9 cellular contexts compared by ENCODE assay signal in the genomic region with DNA sequence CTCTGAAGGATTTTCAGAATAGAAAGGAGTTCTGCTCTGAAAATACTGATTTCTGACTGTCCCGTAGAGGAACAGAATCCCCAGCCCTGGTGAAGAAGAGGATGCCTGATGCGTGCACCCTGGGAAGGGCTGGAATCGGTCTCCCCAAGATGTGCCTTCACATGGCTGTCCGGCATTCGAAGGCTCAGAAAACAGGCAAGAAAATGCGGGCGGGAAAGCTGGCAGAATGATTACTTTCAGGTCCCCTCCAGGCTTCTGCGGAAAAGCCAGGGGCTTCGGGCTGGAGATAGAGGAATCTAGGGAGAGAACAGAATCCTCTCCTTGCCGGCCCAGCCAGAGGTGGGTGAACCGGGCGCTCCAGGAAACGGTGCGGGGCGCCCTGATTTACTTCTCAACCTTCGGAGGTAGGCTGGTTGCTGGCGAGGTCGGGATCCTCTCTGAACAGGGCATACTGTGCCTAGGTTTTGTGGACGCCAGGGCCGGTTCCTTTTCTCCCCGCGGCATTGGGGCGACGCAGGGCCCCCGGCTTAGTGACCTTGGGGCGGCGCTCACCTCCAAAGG. TPM values are rescaled to one million over a fixed set of nuclear protein-coding genes. Genes with fewer than 3 reads are reported as not detected.
DNase-seq lines count a peak whose midpoint lies in the region; ATAC-seq and TF ChIP-seq lines count a peak whose summit lies in the region.
"Had no signal": no experiment of that assay in that cellular context is flagged by ENCODE, and none has a peak within 500 bp of the region (broad histone marks: within the 10 kb centered on the region; RNA-seq: fewer than 3 reads in every experiment).

No MANE protein-coding gene starts in this region.

- H3K4me1 ChIP-seq in HUES48 (ENCODE audit: control insufficient read depth, insufficient read depth, low read length) (peaks cover 29% of the 10 kb centered on the region), smooth muscle cell (ENCODE audit: low read depth) (peaks cover 31% of the 10 kb centered on the region), mucosa of descending colon (ENCODE audit: low read depth) (peaks cover 34% of the 10 kb centered on the region)

- no peaks in the 10 kb centered on the region for H3K9me3 ChIP-seq in HUES48 (ENCODE audit: control insufficient read depth, insufficient read depth, low read length)
- no peaks in the 10 kb centered on the region for H3K9me3 ChIP-seq in smooth muscle cell (replicated peaks; ENCODE audit: low read depth)
- H3K9me3 ChIP-seq in mucosa of descending colon = no peaks in the 10 kb centered on the region

- H3K27ac ChIP-seq in HUES48 (ENCODE audit: low read depth, low read length) = no peak overlapping the region
- no peak overlapping the region for H3K27ac ChIP-seq in smooth muscle cell (ENCODE audit: low read depth)

- no peaks in the 10 kb centered on the region for H3K9me3 Mint-ChIP-seq in activated naive CD8-positive, alpha-beta T cell treated with anti-CD3 and anti-CD28 coated beads, Interleukin-2, amount 50 U/mL, for 24 hours
- no peaks in the 10 kb centered on the region for H3K9me3 Mint-ChIP-seq in mesothelial cell of epicardium
- H3K9me3 Mint-ChIP-seq: activated CD4-positive, alpha-beta T cell treated with anti-CD3 and anti-CD28 coated beads, Interleukin-2, amount 10 ng/mL, durations not matched to agents 7 days and 5 days had no signal

- H4K20me1 ChIP-seq in smooth muscle cell (ENCODE audit: low read depth) = no peaks in the 10 kb centered on the region

- TF ChIP-seq CTCF in smooth muscle cell (IDR thresholded peaks at IDR 0.05; ENCODE audit: borderline replicate concordance, insufficient read depth, poor library complexity, severe bottlenecking) = no peak
- TF ChIP-seq CTCF in mesothelial cell of epicardium (IDR thresholded peaks at IDR 0.05; ENCODE audit: unreplicated experiment) = no peak
- no peak for TF ChIP-seq CTCF in mucosa of descending colon (IDR thresholded peaks at IDR 0.05)

- no peak for DNase-seq in activated naive CD8-positive, alpha-beta T cell treated with anti-CD3 and anti-CD28 coated beads, Interleukin-2, amount 50 U/mL, for 24 hours
- DNase-seq in iPS-NIHi7 (ENCODE audit: extremely low spot score) (peak; percentile 16), smooth muscle cell (lab: John Stamatoyannopoulos, UW; ENCODE audit: unreplicated experiment) (no peak), mesothelial cell of epicardium (ENCODE audit: low spot score in 2 of 2, unreplicated experiment in 2 of 2) (no peak), mucosa of descending colon (no peak), OCI-M1 (lab: John Stamatoyannopoulos, UW) (no peak)

- H3K27me3 Mint-ChIP-seq in activated naive CD8-positive, alpha-beta T cell treated with anti-CD3 and anti-CD28 coated beads, Interleukin-2, amount 50 U/mL, for 24 hours = peaks cover 61% of the 10 kb centered on the region
- peaks cover 94% of the 10 kb centered on the region for H3K27me3 Mint-ChIP-seq in mesothelial cell of epicardium (ENCODE audit: low read depth)

- H3K27me3 ChIP-seq in HUES48 (ENCODE audit: control insufficient read depth, insufficient read depth, low read length) = peaks cover 92% of the 10 kb centered on the region
- H3K27me3 ChIP-seq in smooth muscle cell (ENCODE audit: low read depth) = peaks cover 99% of the 10 kb centered on the region

- H3K4me3 ChIP-seq in HUES48 (ENCODE audit: low read depth, low read length) (peak overlapping the region; percentile 58), smooth muscle cell (peak overlapping the region; percentile 41), mucosa of descending colon (no peak overlapping the region)

- 4% methylated on average over 27 of the region's 27 CpGs for WGBS in smooth muscle cell (ENCODE audit: low lambda C conversion rate)

- H3K4me1 Mint-ChIP-seq in activated naive CD8-positive, alpha-beta T cell treated with anti-CD3 and anti-CD28 coated beads, Interleukin-2, amount 50 U/mL, for 24 hours = peaks cover 21% of the 10 kb centered on the region
- peaks cover 15% of the 10 kb centered on the region for H3K4me1 Mint-ChIP-seq in mesothelial cell of epicardium

- peaks cover 4% of the 10 kb centered on the region for H3K36me3 Mint-ChIP-seq in activated naive CD8-positive, alpha-beta T cell treated with anti-CD3 and anti-CD28 coated beads, Interleukin-2, amount 50 U/mL, for 24 hours (ENCODE audit: low read depth)
- H3K36me3 Mint-ChIP-seq in mesothelial cell of epicardium = no peaks in the 10 kb centered on the region

- H3F3A ChIP-seq in smooth muscle cell (ENCODE audit: low read depth) = no peaks in the 10 kb centered on the region

- H3K4me2 ChIP-seq in smooth muscle cell = peak overlapping the region; percentile 92

- H3K36me3 ChIP-seq in HUES48 (ENCODE audit: control insufficient read depth, insufficient read depth, low read length) (no peaks in the 10 kb centered on the region), smooth muscle cell (ENCODE audit: low read depth) (no peaks in the 10 kb centered on the region), mucosa of descending colon (ENCODE audit: low read depth) (no peaks in the 10 kb centered on the region)

- no peak for ATAC-seq in activated naive CD8-positive, alpha-beta T cell treated with anti-CD3 and anti-CD28 coated beads, Interleukin-2, amount 50 U/mL, for 24 hours
- ATAC-seq in HG02571 (IDR thresholded peaks at IDR 0.05; ENCODE audit: unreplicated experiment) (no peak), mucosa of descending colon (no peak)

- H3K4me3 Mint-ChIP-seq in activated naive CD8-positive, alpha-beta T cell treated with anti-CD3 and anti-CD28 coated beads, Interleukin-2, amount 50 U/mL, for 24 hours = peak overlapping the region; percentile 32
- H3K4me3 Mint-ChIP-seq in mesothelial cell of epicardium = no peak overlapping the region

- H3K27ac Mint-ChIP-seq in activated naive CD8-positive, alpha-beta T cell treated with anti-CD3 and anti-CD28 coated beads, Interleukin-2, amount 50 U/mL, for 24 hours = no peak overlapping the region
- H3K27ac Mint-ChIP-seq in mesothelial cell of epicardium = no peak overlapping the region
- H3K27ac Mint-ChIP-seq: activated CD4-positive, alpha-beta T cell treated with anti-CD3 and anti-CD28 coated beads, Interleukin-2, amount 10 ng/mL, durations not matched to agents 7 days and 5 days had no signal

- H3K9ac ChIP-seq in HUES48 (ENCODE audit: low read depth, low read length) = peak overlapping the region; percentile 53
- H3K9ac ChIP-seq in smooth muscle cell (ENCODE audit: low read depth) = no peak overlapping the region

- H2AFZ ChIP-seq in smooth muscle cell (ENCODE audit: low read depth) = no peak overlapping the region

- intact Hi-C loops in mucosa of descending colon (cut with DNase I, micrococcal nuclease) = loop anchor here in 1 of 2 donors (10.0 kb wide), 1 partner anchor 375 kb away; no protein-coding TSS in a partner anchor

- H3K79me2 ChIP-seq in smooth muscle cell (ENCODE audit: low read depth) = no peaks in the 10 kb centered on the region

RNA-seq across cellular contexts. Expression of gene FOXL2NB, which starts 2.5 kb away (rescaled TPM):
- total RNA-seq in smooth muscle cell (not detected in 2 replicates), mesothelial cell of epicardium (not detected in 3 replicates), mucosa of descending colon (under 1 TPM in 1 of 3 donors, not detected in 2; 0.17 TPM)
- 0.47 TPM in 1 of 2 replicates, not detected in the other for polyA plus RNA-seq in smooth muscle cell
- total RNA-seq: activated CD4-positive, alpha-beta T cell treated with anti-CD3 and anti-CD28 coated beads, Interleukin-2, amount 10 ng/mL, durations not matched to agents 7 days and 5 days had no signal

RNA-seq across cellular contexts. Expression of gene FOXL2, which starts 2.6 kb away (rescaled TPM):
- total RNA-seq in smooth muscle cell (not detected in 2 replicates), mesothelial cell of epicardium (not detected in 3 replicates), mucosa of descending colon (under 1 TPM in 1 of 3 donors, not detected in 2; 0.09 TPM)
- polyA plus RNA-seq in smooth muscle cell = 0.59 TPM in 1 of 2 replicates, not detected in the other
- total RNA-seq: activated CD4-positive, alpha-beta T cell treated with anti-CD3 and anti-CD28 coated beads, Interleukin-2, amount 10 ng/mL, durations not matched to agents 7 days and 5 days had no signal

RNA-seq across cellular contexts. Expression of gene PRR23A, which starts 56.5 kb away (rescaled TPM):
- total RNA-seq in smooth muscle cell (not detected in 2 replicates), mesothelial cell of epicardium (not detected in 3 replicates), mucosa of descending colon (not detected)
- not detected in 2 replicates for polyA plus RNA-seq in smooth muscle cell
- total RNA-seq: activated CD4-positive, alpha-beta T cell treated with anti-CD3 and anti-CD28 coated beads, Interleukin-2, amount 10 ng/mL, durations not matched to agents 7 days and 5 days had no signal
